Comparison of ENCODE assay signal across 1 cellular context in the genomic region with DNA sequence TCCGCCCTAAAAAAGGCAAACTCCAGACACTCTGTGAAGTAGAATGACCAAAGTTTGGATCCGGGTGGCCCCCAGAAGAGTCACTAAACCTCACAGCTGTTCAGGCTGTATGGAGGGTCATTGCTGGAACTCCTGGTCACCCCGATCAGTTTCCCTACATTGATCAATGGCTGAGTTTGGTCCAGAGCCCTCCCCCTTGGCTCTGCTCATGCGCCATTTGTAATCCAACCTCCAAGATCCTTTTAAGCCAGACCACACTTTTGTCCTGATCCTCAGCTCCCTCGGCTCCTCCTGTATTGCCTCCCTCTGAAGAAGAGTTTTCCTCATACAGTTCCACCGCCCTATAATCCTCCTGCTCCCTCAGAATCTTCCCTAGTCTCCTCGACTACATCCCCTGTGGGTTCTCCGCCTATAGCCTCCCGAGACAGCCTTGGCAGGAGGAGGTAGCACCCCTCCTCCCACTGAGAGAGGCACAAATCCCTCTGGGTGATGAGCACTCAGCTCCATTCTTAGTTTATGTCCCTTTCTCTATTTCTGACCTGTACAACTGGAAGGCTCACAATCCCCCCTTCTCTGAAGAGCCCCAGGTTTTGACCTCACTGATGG.
TF ChIP-seq lines count a peak whose summit lies in the region.

No MANE protein-coding gene starts in this region.

TF ChIP-seq in K562, 482 proteins besides CTCF, POLR2A, EP300 and RAD21 (continues in another document):
- no peak for TF ChIP-seq CEBPG (CRISPR knock-in tag; IDR thresholded peaks at IDR 0.05)
- TF ChIP-seq CEBPG (tag; conservative IDR thresholded peaks at IDR 0.05 in 1 of 2, IDR thresholded peaks at IDR 0.05 in 1 of 2), result no peak
- TF ChIP-seq DPF2 (IDR thresholded peaks at IDR 0.05), result no peak
- TF ChIP-seq, protein P1, sequence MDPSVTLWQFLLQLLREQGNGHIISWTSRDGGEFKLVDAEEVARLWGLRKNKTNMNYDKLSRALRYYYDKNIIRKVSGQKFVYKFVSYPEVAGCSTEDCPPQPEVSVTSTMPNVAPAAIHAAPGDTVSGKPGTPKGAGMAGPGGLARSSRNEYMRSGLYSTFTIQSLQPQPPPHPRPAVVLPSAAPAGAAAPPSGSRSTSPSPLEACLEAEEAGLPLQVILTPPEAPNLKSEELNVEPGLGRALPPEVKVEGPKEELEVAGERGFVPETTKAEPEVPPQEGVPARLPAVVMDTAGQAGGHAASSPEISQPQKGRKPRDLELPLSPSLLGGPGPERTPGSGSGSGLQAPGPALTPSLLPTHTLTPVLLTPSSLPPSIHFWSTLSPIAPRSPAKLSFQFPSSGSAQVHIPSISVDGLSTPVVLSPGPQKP (CRISPR knock-in tag; IDR thresholded peaks at IDR 0.05), result no peak
- TF ChIP-seq OTX1 (CRISPR knock-in tag; IDR thresholded peaks at IDR 0.05), result no peak
- TF ChIP-seq ZNF124 (CRISPR knock-in tag; IDR thresholded peaks at IDR 0.05), result no peak
- TF ChIP-seq GTF2E2 (tag; IDR thresholded peaks at IDR 0.05), result peak; percentile 70; the same call in 1 of the 2 replicates
- no peak for TF ChIP-seq GTF2A2 (tag; IDR thresholded peaks at IDR 0.05)
- no peak for TF ChIP-seq SNRNP70 (optimal IDR thresholded peaks at IDR 0.05; ENCODE audit: low read depth, low read length)
- TF ChIP-seq PML (IDR thresholded peaks at IDR 0.05; ENCODE audit: low read length), result peak; percentile 13; the same call in 1 of the 2 replicates
- no peak for TF ChIP-seq PTBP1 (IDR thresholded peaks at IDR 0.05; ENCODE audit: low read depth, low read length)
- TF ChIP-seq MEIS2 (IDR thresholded peaks at IDR 0.05; ENCODE audit: partially characterized antibody), result peak; percentile 17
- no peak for TF ChIP-seq SAFB2 (IDR thresholded peaks at IDR 0.05; ENCODE audit: borderline replicate concordance, low read depth, low read length, severe bottlenecking)
- TF ChIP-seq TAF15 (IDR thresholded peaks at IDR 0.05; ENCODE audit: low read depth, low read length), result no peak
- TF ChIP-seq, protein P2, sequence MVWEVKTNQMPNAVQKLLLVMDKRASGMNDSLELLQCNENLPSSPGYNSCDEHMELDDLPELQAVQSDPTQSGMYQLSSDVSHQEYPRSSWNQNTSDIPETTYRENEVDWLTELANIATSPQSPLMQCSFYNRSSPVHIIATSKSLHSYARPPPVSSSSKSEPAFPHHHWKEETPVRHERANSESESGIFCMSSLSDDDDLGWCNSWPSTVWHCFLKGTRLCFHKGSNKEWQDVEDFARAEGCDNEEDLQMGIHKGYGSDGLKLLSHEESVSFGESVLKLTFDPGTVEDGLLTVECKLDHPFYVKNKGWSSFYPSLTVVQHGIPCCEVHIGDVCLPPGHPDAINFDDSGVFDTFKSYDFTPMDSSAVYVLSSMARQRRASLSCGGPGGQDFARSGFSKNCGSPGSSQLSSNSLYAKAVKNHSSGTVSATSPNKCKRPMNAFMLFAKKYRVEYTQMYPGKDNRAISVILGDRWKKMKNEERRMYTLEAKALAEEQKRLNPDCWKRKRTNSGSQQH (CRISPR knock-in tag; IDR thresholded peaks at IDR 0.05), result no peak
- no peak; the same call in 1 of the 2 replicates for TF ChIP-seq PHF8 (IDR thresholded peaks at IDR 0.05; ENCODE audit: borderline replicate concordance, low read length)
- no peak for TF ChIP-seq KAT7 (CRISPR knock-in tag; IDR thresholded peaks at IDR 0.05; ENCODE audit: borderline replicate concordance)
- TF ChIP-seq, protein P3, sequence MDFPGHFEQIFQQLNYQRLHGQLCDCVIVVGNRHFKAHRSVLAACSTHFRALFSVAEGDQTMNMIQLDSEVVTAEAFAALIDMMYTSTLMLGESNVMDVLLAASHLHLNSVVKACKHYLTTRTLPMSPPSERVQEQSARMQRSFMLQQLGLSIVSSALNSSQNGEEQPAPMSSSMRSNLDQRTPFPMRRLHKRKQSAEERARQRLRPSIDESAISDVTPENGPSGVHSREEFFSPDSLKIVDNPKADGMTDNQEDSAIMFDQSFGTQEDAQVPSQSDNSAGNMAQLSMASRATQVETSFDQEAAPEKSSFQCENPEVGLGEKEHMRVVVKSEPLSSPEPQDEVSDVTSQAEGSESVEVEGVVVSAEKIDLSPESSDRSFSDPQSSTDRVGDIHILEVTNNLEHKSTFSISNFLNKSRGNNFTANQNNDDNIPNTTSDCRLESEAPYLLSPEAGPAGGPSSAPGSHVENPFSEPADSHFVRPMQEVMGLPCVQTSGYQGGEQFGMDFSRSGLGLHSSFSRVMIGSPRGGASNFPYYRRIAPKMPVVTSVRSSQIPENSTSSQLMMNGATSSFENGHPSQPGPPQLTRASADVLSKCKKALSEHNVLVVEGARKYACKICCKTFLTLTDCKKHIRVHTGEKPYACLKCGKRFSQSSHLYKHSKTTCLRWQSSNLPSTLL (IDR thresholded peaks at IDR 0.05), result no peak
- TF ChIP-seq ZC3H11A (IDR thresholded peaks at IDR 0.05; ENCODE audit: low read depth, low read length), result no peak
- no peak for TF ChIP-seq FOXK1 (CRISPR knock-in tag; IDR thresholded peaks at IDR 0.05; ENCODE audit: borderline replicate concordance)
- TF ChIP-seq ZZZ3 (IDR thresholded peaks at IDR 0.05), result no peak
- 0 out of 4 replicates have a peak, but pooled peaks of 1 of the 2 experiments have one; percentile 4 for TF ChIP-seq MAZ (CRISPR knock-in tag; conservative IDR thresholded peaks at IDR 0.05 in 1 of 2, IDR thresholded peaks at IDR 0.05 in 1 of 2)
- TF ChIP-seq, protein P4, sequence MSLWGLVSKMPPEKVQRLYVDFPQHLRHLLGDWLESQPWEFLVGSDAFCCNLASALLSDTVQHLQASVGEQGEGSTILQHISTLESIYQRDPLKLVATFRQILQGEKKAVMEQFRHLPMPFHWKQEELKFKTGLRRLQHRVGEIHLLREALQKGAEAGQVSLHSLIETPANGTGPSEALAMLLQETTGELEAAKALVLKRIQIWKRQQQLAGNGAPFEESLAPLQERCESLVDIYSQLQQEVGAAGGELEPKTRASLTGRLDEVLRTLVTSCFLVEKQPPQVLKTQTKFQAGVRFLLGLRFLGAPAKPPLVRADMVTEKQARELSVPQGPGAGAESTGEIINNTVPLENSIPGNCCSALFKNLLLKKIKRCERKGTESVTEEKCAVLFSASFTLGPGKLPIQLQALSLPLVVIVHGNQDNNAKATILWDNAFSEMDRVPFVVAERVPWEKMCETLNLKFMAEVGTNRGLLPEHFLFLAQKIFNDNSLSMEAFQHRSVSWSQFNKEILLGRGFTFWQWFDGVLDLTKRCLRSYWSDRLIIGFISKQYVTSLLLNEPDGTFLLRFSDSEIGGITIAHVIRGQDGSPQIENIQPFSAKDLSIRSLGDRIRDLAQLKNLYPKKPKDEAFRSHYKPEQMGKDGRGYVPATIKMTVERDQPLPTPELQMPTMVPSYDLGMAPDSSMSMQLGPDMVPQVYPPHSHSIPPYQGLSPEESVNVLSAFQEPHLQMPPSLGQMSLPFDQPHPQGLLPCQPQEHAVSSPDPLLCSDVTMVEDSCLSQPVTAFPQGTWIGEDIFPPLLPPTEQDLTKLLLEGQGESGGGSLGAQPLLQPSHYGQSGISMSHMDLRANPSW (CRISPR knock-in tag; IDR thresholded peaks at IDR 0.05), result no peak
- TF ChIP-seq NRF1 (conservative IDR thresholded peaks at IDR 0.05 in 1 of 2, IDR thresholded peaks at IDR 0.05 in 1 of 2), result peak; percentile 81 to 84
- peak; percentile 57 for TF ChIP-seq POLR2B (IDR thresholded peaks at IDR 0.05; ENCODE audit: low read depth, partially characterized antibody)
- peak in 1 of 3 experiments; percentile 60 for TF ChIP-seq YY1 (IDR thresholded peaks at IDR 0.05; ENCODE audit: borderline replicate concordance in 1 of 3, control insufficient read depth in 1 of 3, extremely low read depth in 1 of 3, insufficient read depth in 3 of 3, insufficient read length in 1 of 3, insufficient replicate concordance in 2 of 3, low read depth in 1 of 3, low read length in 2 of 3)
- TF ChIP-seq, protein P5, sequence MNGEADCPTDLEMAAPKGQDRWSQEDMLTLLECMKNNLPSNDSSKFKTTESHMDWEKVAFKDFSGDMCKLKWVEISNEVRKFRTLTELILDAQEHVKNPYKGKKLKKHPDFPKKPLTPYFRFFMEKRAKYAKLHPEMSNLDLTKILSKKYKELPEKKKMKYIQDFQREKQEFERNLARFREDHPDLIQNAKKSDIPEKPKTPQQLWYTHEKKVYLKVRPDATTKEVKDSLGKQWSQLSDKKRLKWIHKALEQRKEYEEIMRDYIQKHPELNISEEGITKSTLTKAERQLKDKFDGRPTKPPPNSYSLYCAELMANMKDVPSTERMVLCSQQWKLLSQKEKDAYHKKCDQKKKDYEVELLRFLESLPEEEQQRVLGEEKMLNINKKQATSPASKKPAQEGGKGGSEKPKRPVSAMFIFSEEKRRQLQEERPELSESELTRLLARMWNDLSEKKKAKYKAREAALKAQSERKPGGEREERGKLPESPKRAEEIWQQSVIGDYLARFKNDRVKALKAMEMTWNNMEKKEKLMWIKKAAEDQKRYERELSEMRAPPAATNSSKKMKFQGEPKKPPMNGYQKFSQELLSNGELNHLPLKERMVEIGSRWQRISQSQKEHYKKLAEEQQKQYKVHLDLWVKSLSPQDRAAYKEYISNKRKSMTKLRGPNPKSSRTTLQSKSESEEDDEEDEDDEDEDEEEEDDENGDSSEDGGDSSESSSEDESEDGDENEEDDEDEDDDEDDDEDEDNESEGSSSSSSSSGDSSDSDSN (IDR thresholded peaks at IDR 0.05; ENCODE audit: borderline replicate concordance in 1 of 2, low read depth in 2 of 2, low read length in 2 of 2), result 0 out of 4 replicates have a peak, but pooled peaks of 1 of the 2 experiments have one; percentile 40
- no peak for TF ChIP-seq TEAD4 (IDR thresholded peaks at IDR 0.05; ENCODE audit: low read length)
- TF ChIP-seq TEAD4 (CRISPR knock-in tag; IDR thresholded peaks at IDR 0.05; ENCODE audit: borderline replicate concordance), result no peak
- TF ChIP-seq RHOXF2B (CRISPR knock-in tag; conservative IDR thresholded peaks at IDR 0.05), result no peak
- no peak for TF ChIP-seq NFYB (IDR thresholded peaks at IDR 0.05; ENCODE audit: extremely low read depth, insufficient read length)
- TF ChIP-seq KLF16 (IDR thresholded peaks at IDR 0.05), result no peak
- no peak for TF ChIP-seq THRAP3 (IDR thresholded peaks at IDR 0.05; ENCODE audit: borderline replicate concordance)
- TF ChIP-seq ZNF146 (CRISPR knock-in tag; IDR thresholded peaks at IDR 0.05; ENCODE audit: unreplicated experiment), result no peak
- TF ChIP-seq, protein P6, sequence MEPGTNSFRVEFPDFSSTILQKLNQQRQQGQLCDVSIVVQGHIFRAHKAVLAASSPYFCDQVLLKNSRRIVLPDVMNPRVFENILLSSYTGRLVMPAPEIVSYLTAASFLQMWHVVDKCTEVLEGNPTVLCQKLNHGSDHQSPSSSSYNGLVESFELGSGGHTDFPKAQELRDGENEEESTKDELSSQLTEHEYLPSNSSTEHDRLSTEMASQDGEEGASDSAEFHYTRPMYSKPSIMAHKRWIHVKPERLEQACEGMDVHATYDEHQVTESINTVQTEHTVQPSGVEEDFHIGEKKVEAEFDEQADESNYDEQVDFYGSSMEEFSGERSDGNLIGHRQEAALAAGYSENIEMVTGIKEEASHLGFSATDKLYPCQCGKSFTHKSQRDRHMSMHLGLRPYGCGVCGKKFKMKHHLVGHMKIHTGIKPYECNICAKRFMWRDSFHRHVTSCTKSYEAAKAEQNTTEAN (CRISPR knock-in tag; IDR thresholded peaks at IDR 0.05), result no peak
- no peak for TF ChIP-seq BRD9 (IDR thresholded peaks at IDR 0.05; ENCODE audit: low read depth, partially characterized antibody)
- TF ChIP-seq RBFOX2 (IDR thresholded peaks at IDR 0.05; ENCODE audit: low read depth, low read length), result 0 out of 2 replicates have a peak, but pooled peaks have one; percentile 21
- TF ChIP-seq, protein P7, sequence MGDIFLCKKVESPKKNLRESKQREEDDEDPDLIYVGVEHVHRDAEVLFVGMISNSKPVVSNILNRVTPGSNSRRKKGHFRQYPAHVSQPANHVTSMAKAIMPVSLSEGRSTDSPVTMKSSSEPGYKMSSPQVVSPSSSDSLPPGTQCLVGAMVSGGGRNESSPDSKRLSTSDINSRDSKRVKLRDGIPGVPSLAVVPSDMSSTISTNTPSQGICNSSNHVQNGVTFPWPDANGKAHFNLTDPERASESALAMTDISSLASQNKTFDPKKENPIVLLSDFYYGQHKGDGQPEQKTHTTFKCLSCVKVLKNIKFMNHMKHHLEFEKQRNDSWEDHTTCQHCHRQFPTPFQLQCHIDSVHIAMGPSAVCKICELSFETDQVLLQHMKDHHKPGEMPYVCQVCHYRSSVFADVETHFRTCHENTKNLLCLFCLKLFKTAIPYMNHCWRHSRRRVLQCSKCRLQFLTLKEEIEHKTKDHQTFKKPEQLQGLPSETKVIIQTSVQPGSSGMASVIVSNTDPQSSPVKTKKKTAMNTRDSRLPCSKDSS (IDR thresholded peaks at IDR 0.05; ENCODE audit: low read depth, partially characterized antibody), result no peak
- no peak for TF ChIP-seq SRF (CRISPR knock-in tag; IDR thresholded peaks at IDR 0.05)
- TF ChIP-seq JUND (IDR thresholded peaks at IDR 0.05; ENCODE audit: borderline replicate concordance, low read depth, low read length), result no peak
- TF ChIP-seq JUND (tag; IDR thresholded peaks at IDR 0.05; ENCODE audit: borderline replicate concordance, low read depth, low read length), result peak; percentile 8; the same call in 1 of the 3 replicates
- TF ChIP-seq NR4A1 (CRISPR knock-in tag; IDR thresholded peaks at IDR 0.05), result no peak
- TF ChIP-seq NR4A1 (tag; IDR thresholded peaks at IDR 0.05), result no peak
- TF ChIP-seq ZNF212 (CRISPR knock-in tag; IDR thresholded peaks at IDR 0.05), result no peak
- no peak for TF ChIP-seq GATA2 (CRISPR knock-in tag; IDR thresholded peaks at IDR 0.05)
- 0 out of 2 replicates have a peak, but pooled peaks have one; percentile 1 for TF ChIP-seq MTA3 (IDR thresholded peaks at IDR 0.05; ENCODE audit: borderline replicate concordance)
- TF ChIP-seq, protein P8, sequence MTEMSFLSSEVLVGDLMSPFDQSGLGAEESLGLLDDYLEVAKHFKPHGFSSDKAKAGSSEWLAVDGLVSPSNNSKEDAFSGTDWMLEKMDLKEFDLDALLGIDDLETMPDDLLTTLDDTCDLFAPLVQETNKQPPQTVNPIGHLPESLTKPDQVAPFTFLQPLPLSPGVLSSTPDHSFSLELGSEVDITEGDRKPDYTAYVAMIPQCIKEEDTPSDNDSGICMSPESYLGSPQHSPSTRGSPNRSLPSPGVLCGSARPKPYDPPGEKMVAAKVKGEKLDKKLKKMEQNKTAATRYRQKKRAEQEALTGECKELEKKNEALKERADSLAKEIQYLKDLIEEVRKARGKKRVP (CRISPR knock-in tag; IDR thresholded peaks at IDR 0.05), result no peak
- TF ChIP-seq POU5F1 (IDR thresholded peaks at IDR 0.05; ENCODE audit: borderline replicate concordance, low read depth, low read length, partially characterized antibody), result no peak
- TF ChIP-seq, protein P9, sequence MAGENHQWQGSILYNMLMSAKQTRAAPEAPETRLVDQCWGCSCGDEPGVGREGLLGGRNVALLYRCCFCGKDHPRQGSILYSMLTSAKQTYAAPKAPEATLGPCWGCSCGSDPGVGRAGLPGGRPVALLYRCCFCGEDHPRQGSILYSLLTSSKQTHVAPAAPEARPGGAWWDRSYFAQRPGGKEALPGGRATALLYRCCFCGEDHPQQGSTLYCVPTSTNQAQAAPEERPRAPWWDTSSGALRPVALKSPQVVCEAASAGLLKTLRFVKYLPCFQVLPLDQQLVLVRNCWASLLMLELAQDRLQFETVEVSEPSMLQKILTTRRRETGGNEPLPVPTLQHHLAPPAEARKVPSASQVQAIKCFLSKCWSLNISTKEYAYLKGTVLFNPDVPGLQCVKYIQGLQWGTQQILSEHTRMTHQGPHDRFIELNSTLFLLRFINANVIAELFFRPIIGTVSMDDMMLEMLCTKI (IDR thresholded peaks at IDR 0.05; ENCODE audit: partially characterized antibody), result no peak
- TF ChIP-seq ARNT (IDR thresholded peaks at IDR 0.05), result no peak
- no peak for TF ChIP-seq ZNF408 (CRISPR knock-in tag; IDR thresholded peaks at IDR 0.05; ENCODE audit: low read depth)
- no peak for TF ChIP-seq NFIX (CRISPR knock-in tag; IDR thresholded peaks at IDR 0.05; ENCODE audit: low read depth)
